22 cellular contexts compared by ENCODE assay signal in the genomic region with DNA sequence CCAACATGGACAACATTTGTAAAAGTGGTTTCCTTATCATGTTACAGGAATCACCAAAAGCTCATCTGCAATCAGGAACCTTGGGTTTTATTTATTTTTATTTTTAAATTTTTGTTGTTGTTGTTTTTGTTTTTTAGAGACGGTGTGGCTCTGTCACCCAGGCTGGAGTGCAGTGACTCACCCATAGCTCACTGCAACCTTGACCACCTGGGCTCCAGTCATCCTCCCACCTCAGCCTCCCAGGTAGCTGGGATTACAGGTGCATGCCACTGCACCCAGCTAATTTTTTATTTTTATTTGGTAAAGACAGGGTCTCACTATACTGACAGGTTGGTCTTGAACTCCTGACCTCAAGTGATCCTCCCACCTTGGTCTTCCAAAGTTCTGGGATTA. TPM values are rescaled to one million over a fixed set of nuclear protein-coding genes. Genes with fewer than 3 reads are reported as not detected.
"Had no signal": no experiment of that assay in that cellular context is flagged by ENCODE, and none has a peak within 500 bp of the region (broad histone marks: within the 10 kb centered on the region; RNA-seq: fewer than 3 reads in every experiment).

No MANE protein-coding gene starts in this region.

- H3K4me1 ChIP-seq: adrenal gland, body of pancreas, SJCRH30 had no signal

- H3K27me3 ChIP-seq: adrenal gland, body of pancreas, SJCRH30 had no signal

- H3K36me3 ChIP-seq: adrenal gland, SJCRH30 had no signal

- DNase-seq: activated CD4-positive, alpha-beta T cell treated with anti-CD3 and anti-CD28 coated beads, Interleukin-2, amount 10 ng/mL, durations not matched to agents 24 days and 14 days; activated CD4-positive, alpha-beta T cell treated with anti-CD3 and anti-CD28 coated beads, Interleukin-2, amount 50 U/mL, for 4 hours; activated CD8-positive, alpha-beta T cell treated with anti-CD3 and anti-CD28 coated beads for 36 hours; activated gamma-delta T cell treated with Interleukin-2 at 50 U/mL for 16 hours; activated naive CD4-positive, alpha-beta T cell treated with anti-CD3 and anti-CD28 coated beads for 36 hours; activated T-cell treated with anti-CD3 and anti-CD28 coated beads, Interleukin-2, amount 50 U/mL, for 24 hours; adrenal gland; body of pancreas; central memory CD4-positive, alpha-beta T cell; NCI-H1105; NCI-H1417 treated with DMSO at 0.1 percent for 48 hours; NCI-H1930; NCI-H2081 treated with DMSO at 0.1 percent for 48 hours; NCI-H226; NCI-H524 treated with DMSO at 0.1 percent for 48 hours; SHP77; SJCRH30; T1000 had no signal

- H3K27ac Mint-ChIP-seq: activated CD4-positive, alpha-beta T cell treated with anti-CD3 and anti-CD28 coated beads, Interleukin-2, amount 10 ng/mL, durations not matched to agents 24 days and 14 days; activated CD8-positive, alpha-beta T cell treated with anti-CD3 and anti-CD28 coated beads for 36 hours; activated naive CD4-positive, alpha-beta T cell treated with anti-CD3 and anti-CD28 coated beads for 36 hours; activated naive CD4-positive, alpha-beta T cell treated with anti-CD3 and anti-CD28 coated beads, Interleukin-2, amount 50 U/mL, for 72 hours; activated T-cell treated with anti-CD3 and anti-CD28 coated beads, Interleukin-2, amount 50 U/mL, for 24 hours had no signal

- H3K36me3 Mint-ChIP-seq: activated naive CD4-positive, alpha-beta T cell treated with anti-CD3 and anti-CD28 coated beads, Interleukin-2, amount 50 U/mL, for 72 hours had no signal

- H3K4me3 ChIP-seq: adrenal gland, body of pancreas, SJCRH30, SK-N-MC had no signal

- H3K27ac ChIP-seq: adrenal gland, body of pancreas, SJCRH30, SK-N-MC had no signal

- H3K4me3 Mint-ChIP-seq: activated CD4-positive, alpha-beta T cell treated with anti-CD3 and anti-CD28 coated beads, Interleukin-2, amount 10 ng/mL, durations not matched to agents 24 days and 14 days; activated CD8-positive, alpha-beta T cell treated with anti-CD3 and anti-CD28 coated beads for 36 hours; activated naive CD4-positive, alpha-beta T cell treated with anti-CD3 and anti-CD28 coated beads for 36 hours; activated T-cell treated with anti-CD3 and anti-CD28 coated beads, Interleukin-2, amount 50 U/mL, for 24 hours had no signal

- H3K4me1 Mint-ChIP-seq: activated CD4-positive, alpha-beta T cell treated with anti-CD3 and anti-CD28 coated beads, Interleukin-2, amount 10 ng/mL, durations not matched to agents 24 days and 14 days had no signal

- H3K9me3 Mint-ChIP-seq: activated CD4-positive, alpha-beta T cell treated with anti-CD3 and anti-CD28 coated beads, Interleukin-2, amount 10 ng/mL, durations not matched to agents 24 days and 14 days; activated CD8-positive, alpha-beta T cell treated with anti-CD3 and anti-CD28 coated beads for 36 hours; activated naive CD4-positive, alpha-beta T cell treated with anti-CD3 and anti-CD28 coated beads for 36 hours; activated T-cell treated with anti-CD3 and anti-CD28 coated beads, Interleukin-2, amount 50 U/mL, for 24 hours had no signal

- ATAC-seq: activated CD8-positive, alpha-beta T cell treated with anti-CD3 and anti-CD28 coated beads for 36 hours; activated naive CD4-positive, alpha-beta T cell treated with anti-CD3 and anti-CD28 coated beads, Interleukin-2, amount 50 U/mL, for 72 hours; body of pancreas had no signal

- H3K9me3 ChIP-seq: adrenal gland, body of pancreas, SJCRH30 had no signal

RNA-seq across cellular contexts. Expression of a gene that starts 13.6 kb away (rescaled TPM):
- total RNA-seq: activated CD4-positive, alpha-beta T cell treated with anti-CD3 and anti-CD28 coated beads, Interleukin-2, amount 10 ng/mL, durations not matched to agents 24 days and 14 days; MCF 10A; SJCRH30; T-helper 2 cell treated with Interferon-gamma antibody and Interleukin-4, amounts not matched to agents 100 ng/mL and 5 ng/mL, for 36 hours had no signal
